In genomic region chr12:76031414-76032042, GRCh38 we compare ENCODE assay signal across 8 cellular contexts. TPM values are rescaled to one million over a fixed set of nuclear protein-coding genes. Genes with fewer than 3 reads are reported as not detected.
DNase-seq lines count a peak whose midpoint lies in the region; ATAC-seq and TF ChIP-seq lines count a peak whose summit lies in the region.

TSS of gene PHLDA1 (minus strand) at chr12:76031776.

- H3K27ac ChIP-seq in DOHH2 (ENCODE audit: low read depth, low read length), result no peak within 1 kb of the TSS
- H3K27ac ChIP-seq in KOPT-K1 (ENCODE audit: low read depth, low read length, poor library complexity, severe bottlenecking), result peak within 1 kb of the TSS; percentile 43
- H3K27ac ChIP-seq in Peyer's patch, result peak within 1 kb of the TSS; percentile 81 to 97 (median 86)
- peak within 1 kb of the TSS; percentile 94 to 99 (median 98) for H3K27ac ChIP-seq in esophagus squamous epithelium

- H3K27me3 Mint-ChIP-seq in activated T-cell treated with anti-CD3 and anti-CD28 coated beads, Interleukin-2, amount 50 U/mL, for 72 hours (ENCODE audit: low read depth), result no peaks in the 10 kb centered on the region
- H3K27me3 Mint-ChIP-seq in naive B cell, result peaks cover 4 to 24% (median 21%) of the 10 kb centered on the region in 3 donors
- no peaks in the 10 kb centered on the region for H3K27me3 Mint-ChIP-seq in stimulated activated memory B cell treated with anti-CD40 and anti-IgM and Interleukin-4, amounts not matched to agents 10 μg/mL and 1 μg/mL and 100 μg/mL, for 72 hours

- peaks cover 18% of the 10 kb centered on the region for H3F3A ChIP-seq in DOHH2 (ENCODE audit: control insufficient read depth, insufficient read depth)

- peak within 1 kb of the TSS; percentile 99 for H3K4me2 ChIP-seq in DOHH2 (ENCODE audit: low read length)

- WGBS in esophagus squamous epithelium, 2 donors, result 0% methylated on average over 14 of the region's 67 CpGs; no CpG with 5 or more reads in 1 of the 2 donors

- no peaks in the 10 kb centered on the region for H3K9me3 ChIP-seq in DOHH2 (ENCODE audit: control insufficient read depth, insufficient read depth, low read length)
- H3K9me3 ChIP-seq in KOPT-K1 (ENCODE audit: insufficient read depth, low read length, poor library complexity, severe bottlenecking), result no peaks in the 10 kb centered on the region
- H3K9me3 ChIP-seq in Peyer's patch, result no peaks in the 10 kb centered on the region
- no peaks in the 10 kb centered on the region for H3K9me3 ChIP-seq in esophagus squamous epithelium

- H3K4me1 Mint-ChIP-seq in activated T-cell treated with anti-CD3 and anti-CD28 coated beads, Interleukin-2, amount 50 U/mL, for 72 hours (ENCODE audit: low read depth), result peaks cover 44% of the 10 kb centered on the region
- H3K4me1 Mint-ChIP-seq in naive B cell, result peaks cover 18 to 25% (median 23%) of the 10 kb centered on the region in 3 donors
- H3K4me1 Mint-ChIP-seq in stimulated activated memory B cell treated with anti-CD40 and anti-IgM and Interleukin-4, amounts not matched to agents 10 μg/mL and 1 μg/mL and 100 μg/mL, for 72 hours, result peaks cover 24% of the 10 kb centered on the region

- DNase-seq in Peyer's patch (peak; percentile 79 to 95 (median 90)), esophagus squamous epithelium (lab: John Stamatoyannopoulos, UW) (peak; percentile 66), naive B cell (peak; percentile 85)
- DNase-seq in activated T-cell treated with anti-CD3 and anti-CD28 coated beads, Interleukin-2, amount 50 U/mL, for 72 hours, result peak; percentile 96

- TF ChIP-seq POLR2A in Peyer's patch (IDR thresholded peaks at IDR 0.05) (peak; percentile 67 to 71), esophagus squamous epithelium (IDR thresholded peaks at IDR 0.05) (peak in 2 of 4 donors; percentile 89 to 90)

- H4K20me1 ChIP-seq in DOHH2 (ENCODE audit: control insufficient read depth, insufficient read depth, low read depth, low read length), result peaks cover 3% of the 10 kb centered on the region; the same call in 1 of the 2 replicates

- peaks cover 19% of the 10 kb centered on the region for H3K4me1 ChIP-seq in DOHH2 (ENCODE audit: control insufficient read depth, low read length)
- H3K4me1 ChIP-seq in Peyer's patch, result peaks cover 0 to 7% (median 4%) of the 10 kb centered on the region in 4 donors
- H3K4me1 ChIP-seq in esophagus squamous epithelium, result peaks cover 0 to 51% (median 3%) of the 10 kb centered on the region in 3 donors

- H3K9me2 ChIP-seq in DOHH2 (replicated peaks; ENCODE audit: control insufficient read depth, low read length), result no peaks in the 10 kb centered on the region

- peak; percentile 41 for TF ChIP-seq CTCF in DOHH2 (IDR thresholded peaks at IDR 0.05; ENCODE audit: low read depth, low read length, poor library complexity, severe bottlenecking)
- TF ChIP-seq CTCF in Peyer's patch (IDR thresholded peaks at IDR 0.05), result peak; percentile 5 to 59 (median 44)
- TF ChIP-seq CTCF in esophagus squamous epithelium (IDR thresholded peaks at IDR 0.05), result peak in 5 of 6 experiments; percentile 45 to 85 (median 74)

- H3K27ac Mint-ChIP-seq in activated T-cell treated with anti-CD3 and anti-CD28 coated beads, Interleukin-2, amount 50 U/mL, for 72 hours, result peak within 1 kb of the TSS; percentile 97
- peak within 1 kb of the TSS; percentile 81 to 97 (median 93) for H3K27ac Mint-ChIP-seq in naive B cell
- H3K27ac Mint-ChIP-seq in stimulated activated memory B cell treated with anti-CD40 and anti-IgM and Interleukin-4, amounts not matched to agents 10 μg/mL and 1 μg/mL and 100 μg/mL, for 72 hours, result peak within 1 kb of the TSS; percentile 90

- H3K4me3 Mint-ChIP-seq in activated T-cell treated with anti-CD3 and anti-CD28 coated beads, Interleukin-2, amount 50 U/mL, for 72 hours, result peak within 1 kb of the TSS; percentile 85 to 91
- H3K4me3 Mint-ChIP-seq in naive B cell, result peak within 1 kb of the TSS; percentile 92 to 97 (median 94)
- H3K4me3 Mint-ChIP-seq in stimulated activated memory B cell treated with anti-CD40 and anti-IgM and Interleukin-4, amounts not matched to agents 10 μg/mL and 1 μg/mL and 100 μg/mL, for 72 hours, result peak within 1 kb of the TSS; percentile 88

- H3K36me3 ChIP-seq in DOHH2 (ENCODE audit: control insufficient read depth, low read length) (no peaks in the 10 kb centered on the region), KOPT-K1 (ENCODE audit: insufficient read depth, low read length) (no peaks in the 10 kb centered on the region), Peyer's patch (no peaks in the 10 kb centered on the region), esophagus squamous epithelium (no peaks in the 10 kb centered on the region)

- H3K27me3 ChIP-seq in DOHH2 (ENCODE audit: control insufficient read depth, low read length), result peaks cover 58% of the 10 kb centered on the region
- no peaks in the 10 kb centered on the region for H3K27me3 ChIP-seq in Peyer's patch
- no peaks in the 10 kb centered on the region for H3K27me3 ChIP-seq in esophagus squamous epithelium

- peak; percentile 79 for ATAC-seq in GM21786 (IDR thresholded peaks at IDR 0.05; ENCODE audit: unreplicated experiment)
- peak; percentile 83 for ATAC-seq in activated T-cell treated with anti-CD3 and anti-CD28 coated beads, Interleukin-2, amount 50 U/mL, for 72 hours (replicated peaks in 1 of 2)
- ATAC-seq in naive B cell (ENCODE audit: low read depth in 2 of 2), result peak; percentile 88 to 90
- ATAC-seq in stimulated activated memory B cell treated with anti-CD40 and anti-IgM and Interleukin-4, amounts not matched to agents 10 μg/mL and 1 μg/mL and 100 μg/mL, for 72 hours, result peak; percentile 95

- intact Hi-C loops in esophagus squamous epithelium (cut with DNase I), result loop anchor here (10.0 kb wide), 1 partner anchor 313 kb away; the partner anchor contains the start of gene BBS10

- H3K79me2 ChIP-seq in DOHH2 (ENCODE audit: control insufficient read depth, low read length), result no peaks in the 10 kb centered on the region

- no peaks in the 10 kb centered on the region for H3K9me3 Mint-ChIP-seq in activated T-cell treated with anti-CD3 and anti-CD28 coated beads, Interleukin-2, amount 50 U/mL, for 72 hours
- H3K9me3 Mint-ChIP-seq in naive B cell, result no peaks in the 10 kb centered on the region
- no peaks in the 10 kb centered on the region for H3K9me3 Mint-ChIP-seq in stimulated activated memory B cell treated with anti-CD40 and anti-IgM and Interleukin-4, amounts not matched to agents 10 μg/mL and 1 μg/mL and 100 μg/mL, for 72 hours

- peaks cover 12 to 13% of the 10 kb centered on the region in 2 donors for H3K36me3 Mint-ChIP-seq in activated T-cell treated with anti-CD3 and anti-CD28 coated beads, Interleukin-2, amount 50 U/mL, for 72 hours (ENCODE audit: insufficient read depth in 2 of 2)
- H3K36me3 Mint-ChIP-seq in naive B cell, result no peaks in the 10 kb centered on the region
- no peaks in the 10 kb centered on the region for H3K36me3 Mint-ChIP-seq in stimulated activated memory B cell treated with anti-CD40 and anti-IgM and Interleukin-4, amounts not matched to agents 10 μg/mL and 1 μg/mL and 100 μg/mL, for 72 hours

- H3K4me3 ChIP-seq in DOHH2 (ENCODE audit: low read length) (peak within 1 kb of the TSS; percentile 97), Peyer's patch (peak within 1 kb of the TSS; percentile 62 to 81 (median 70)), esophagus squamous epithelium (peak within 1 kb of the TSS; percentile 70 to 99 (median 86))

RNA-seq across cellular contexts. Expression of gene PHLDA1, which starts in this region (rescaled TPM):
- 10 to 100 TPM in 1 of 4 donors, 1 to 10 TPM in 3; 4.6 to 25.6 (median 6.0) TPM for total RNA-seq in Peyer's patch
- 10 to 100 TPM; 19.9 to 33.6 TPM for total RNA-seq in activated T-cell treated with anti-CD3 and anti-CD28 coated beads, Interleukin-2, amount 50 U/mL, for 72 hours
- total RNA-seq in esophagus squamous epithelium, result 10 to 100 TPM; 33.8 to 77.8 (median 56.7) TPM
- under 1 TPM; 0.11 to 0.30 (median 0.16) TPM for polyA plus RNA-seq in naive B cell (ENCODE audit: low read depth in 6 of 6)

Comparison
In these comparisons a context has a peak if more than half of its experiments do, and no peak if none do; other contexts are left out.
1. Peak in DNase-seq and ATAC-seq in naive B cell; RNA of the gene not detected or under 1 TPM.